In the genomic region with DNA sequence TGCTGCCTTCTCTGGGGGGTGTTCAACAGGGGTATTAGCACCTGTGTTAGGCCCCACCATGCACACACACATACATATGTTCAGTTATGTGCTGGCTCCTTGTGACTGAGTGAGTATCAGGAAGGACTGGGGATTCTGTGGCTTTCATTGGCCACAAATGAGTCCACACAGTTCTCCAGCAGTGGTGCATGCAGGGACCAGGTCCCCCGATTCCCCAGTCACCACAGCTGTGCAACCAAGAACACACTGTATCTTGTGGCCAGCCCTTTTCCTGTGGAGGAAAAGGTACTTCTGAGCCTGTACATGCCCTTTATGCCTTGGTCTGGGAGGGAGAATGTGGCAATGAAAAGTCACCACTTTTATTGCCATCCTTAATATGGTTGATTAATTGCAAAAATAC, we compare ENCODE assay signal across 14 cellular contexts.
DNase-seq lines count a peak whose midpoint lies in the region; ATAC-seq and TF ChIP-seq lines count a peak whose summit lies in the region.
"Had no signal": no experiment of that assay in that cellular context is flagged by ENCODE, and none has a peak within 500 bp of the region (broad histone marks: within the 10 kb centered on the region; RNA-seq: fewer than 3 reads in every experiment).

No MANE protein-coding gene starts in this region.

- no peak for TF ChIP-seq CTCF in MCF 10A (IDR thresholded peaks at IDR 0.05; ENCODE audit: unreplicated experiment)
- no peak for TF ChIP-seq CTCF in breast epithelium (IDR thresholded peaks at IDR 0.05)
- no peak for TF ChIP-seq CTCF in RWPE2 (IDR thresholded peaks at IDR 0.05; ENCODE audit: poor library complexity, severe bottlenecking)
- TF ChIP-seq CTCF in gastroesophageal sphincter (IDR thresholded peaks at IDR 0.05): no peak
- TF ChIP-seq CTCF in tibial artery (IDR thresholded peaks at IDR 0.05): no peak
- TF ChIP-seq CTCF in adrenal gland (IDR thresholded peaks at IDR 0.05): no peak

- H3K27me3 Mint-ChIP-seq in MCF 10A (ENCODE audit: insufficient read depth, unreplicated experiment): no peaks in the 10 kb centered on the region
- H3K27me3 Mint-ChIP-seq: IgD-negative memory B cell, T-cell had no signal

- H3K36me3 ChIP-seq in breast epithelium (no peaks in the 10 kb centered on the region), RWPE2 (ENCODE audit: low read depth) (peaks cover 41% of the 10 kb centered on the region), gastroesophageal sphincter (no peaks in the 10 kb centered on the region), tibial artery (no peaks in the 10 kb centered on the region), adrenal gland (replicated peaks in 1 of 2) (no peaks in the 10 kb centered on the region)
- H3K36me3 ChIP-seq: gastrocnemius medialis had no signal

- H3K4me3 ChIP-seq in breast epithelium: no peak overlapping the region
- H3K4me3 ChIP-seq in RWPE2 (ENCODE audit: severe bottlenecking): peak overlapping the region; percentile 38
- H3K4me3 ChIP-seq in gastroesophageal sphincter: no peak overlapping the region
- no peak overlapping the region for H3K4me3 ChIP-seq in tibial artery
- H3K4me3 ChIP-seq in adrenal gland: no peak overlapping the region
- H3K4me3 ChIP-seq: gastrocnemius medialis had no signal

- WGBS in gastroesophageal sphincter (ENCODE audit: low coverage in 1 of 2), 2 donors: no CpG with 5 or more reads among the region's 1 CpG
- 67 to 87% (median 76%) methylated on average over 1 of the region's 1 CpG for WGBS in adrenal gland, 4 donors

- TF ChIP-seq EP300 in gastroesophageal sphincter (IDR thresholded peaks at IDR 0.05): no peak

- peak overlapping the region in 1 of 2 donors; percentile 73 for H3K27ac ChIP-seq in breast epithelium
- peak overlapping the region; percentile 100 for H3K27ac ChIP-seq in RWPE2 (ENCODE audit: poor library complexity, severe bottlenecking)
- H3K27ac ChIP-seq in gastroesophageal sphincter: peak overlapping the region in 3 of 4 donors; percentile 69 to 76 (median 71)
- peak overlapping the region; percentile 63 to 77 for H3K27ac ChIP-seq in tibial artery
- peak overlapping the region in 1 of 5 donors; percentile 84 for H3K27ac ChIP-seq in adrenal gland
- H3K27ac ChIP-seq: gastrocnemius medialis had no signal

- no peak overlapping the region for H3K27ac Mint-ChIP-seq in MCF 10A (ENCODE audit: low read depth, unreplicated experiment)
- H3K27ac Mint-ChIP-seq: IgD-negative memory B cell, T-cell had no signal

- ATAC-seq in RWPE2 (ENCODE audit: low read depth) (no peak), gastroesophageal sphincter (no peak)

- H3K27me3 ChIP-seq in breast epithelium: no peaks in the 10 kb centered on the region
- no peaks in the 10 kb centered on the region for H3K27me3 ChIP-seq in RWPE2 (ENCODE audit: insufficient read depth, poor library complexity, severe bottlenecking)
- no peaks in the 10 kb centered on the region for H3K27me3 ChIP-seq in gastroesophageal sphincter
- no peaks in the 10 kb centered on the region for H3K27me3 ChIP-seq in tibial artery
- H3K27me3 ChIP-seq in adrenal gland: no peaks in the 10 kb centered on the region
- H3K27me3 ChIP-seq: gastrocnemius medialis had no signal

- no peaks in the 10 kb centered on the region for H3K9me3 Mint-ChIP-seq in MCF 10A (ENCODE audit: unreplicated experiment)
- H3K9me3 Mint-ChIP-seq: IgD-negative memory B cell, neural crest cell, T-cell had no signal

- DNase-seq in MCF 10A (ENCODE audit: unreplicated experiment) (peak; percentile 11), breast epithelium (ENCODE audit: low spot score in 2 of 2) (no peak), RWPE2 (ENCODE audit: low spot score) (no peak), tibial artery (no peak), SK-N-DZ (ENCODE audit: low spot score) (no peak), adrenal gland (no peak), amygdala (lab: John Stamatoyannopoulos, UW) (no peak)
- DNase-seq: gastrocnemius medialis, left cardiac atrium, NCI-H2081 treated with DMSO at 0.1 percent for 48 hours, T-cell had no signal

- H3K4me1 ChIP-seq in breast epithelium (no peaks in the 10 kb centered on the region), RWPE2 (ENCODE audit: insufficient read depth, poor library complexity, severe bottlenecking) (peaks cover 39% of the 10 kb centered on the region), gastroesophageal sphincter (peaks cover 9 to 27% (median 12%) of the 10 kb centered on the region in 3 donors), tibial artery (peaks cover 0 to 48% (median 24%) of the 10 kb centered on the region in 4 donors), adrenal gland (replicated peaks in 1 of 2) (peaks cover 14 to 16% of the 10 kb centered on the region in 2 donors)

- no peak for TF ChIP-seq POLR2A in breast epithelium (IDR thresholded peaks at IDR 0.05)
- TF ChIP-seq POLR2A in gastroesophageal sphincter (IDR thresholded peaks at IDR 0.05): no peak
- TF ChIP-seq POLR2A in adrenal gland (IDR thresholded peaks at IDR 0.05): no peak

- no peak overlapping the region for H3K4me3 Mint-ChIP-seq in MCF 10A (ENCODE audit: unreplicated experiment)
- H3K4me3 Mint-ChIP-seq: IgD-negative memory B cell, neural crest cell, T-cell had no signal

- H3K9me3 ChIP-seq in breast epithelium (no peaks in the 10 kb centered on the region), RWPE2 (ENCODE audit: severe bottlenecking) (no peaks in the 10 kb centered on the region), gastroesophageal sphincter (no peaks in the 10 kb centered on the region), tibial artery (no peaks in the 10 kb centered on the region), adrenal gland (replicated peaks in 1 of 3) (no peaks in the 10 kb centered on the region)
- H3K9me3 ChIP-seq: gastrocnemius medialis had no signal

- CTCF ChIA-PET in MCF 10A (lab: Yijun Ruan, JAX): interaction anchor here (0.6 to 2.3 kb wide), 12 partner anchors 9 to 437 kb away, joined by 3 to 14 read pairs (median 4); no protein-coding TSS in a partner anchor

- POLR2A ChIA-PET in MCF 10A (lab: Yijun Ruan, JAX): interaction anchor here (1.0 to 6.8 kb wide), 25 partner anchors 9 to 261 kb away, joined by 3 to 172 read pairs (median 5); a partner anchor contains a TSS

- no TSS peak for BruUV-seq in MCF 10A (replicated peaks; lab: Mats Ljungman, UMichigan)

- H3K4me1 Mint-ChIP-seq in MCF 10A (ENCODE audit: insufficient read depth, unreplicated experiment): peaks cover 14% of the 10 kb centered on the region
- H3K4me1 Mint-ChIP-seq: neural crest cell had no signal

- H3K36me3 Mint-ChIP-seq in MCF 10A (ENCODE audit: insufficient read depth, unreplicated experiment): no peaks in the 10 kb centered on the region
- H3K36me3 Mint-ChIP-seq: T-cell had no signal

- intact Hi-C loops in MCF 10A (cut with micrococcal nuclease): no loop called here
- intact Hi-C loops in breast epithelium (cut with DNase I; ENCODE audit: low total_unique reads): no loop called here
- intact Hi-C loops in tibial artery (cut with DNase I; ENCODE audit: low total_unique reads): no loop called here
- intact Hi-C loops in adrenal gland (cut with DNase I): no loop called here
